24 cellular contexts compared by ENCODE assay signal in genomic region chr9:114359801-114360200, GRCh38. TPM values are rescaled to one million over a fixed set of nuclear protein-coding genes. Genes with fewer than 3 reads are reported as not detected.
DNase-seq lines count a peak whose midpoint lies in the region; ATAC-seq and TF ChIP-seq lines count a peak whose summit lies in the region.
"Had no signal": no experiment of that assay in that cellular context is flagged by ENCODE, and none has a peak within 500 bp of the region (broad histone marks: within the 10 kb centered on the region; RNA-seq: fewer than 3 reads in every experiment).

No MANE protein-coding gene starts in this region.

- no peak overlapping the region for H3K4me3 Mint-ChIP-seq in activated CD4-positive, alpha-beta T cell treated with anti-CD3 and anti-CD28 coated beads for 36 hours
- no peak overlapping the region for H3K4me3 Mint-ChIP-seq in CD8-positive, alpha-beta T cell
- H3K4me3 Mint-ChIP-seq in activated naive CD8-positive, alpha-beta T cell treated with anti-CD3 and anti-CD28 coated beads for 36 hours, result no peak overlapping the region
- H3K4me3 Mint-ChIP-seq in natural killer cell, result no peak overlapping the region
- H3K4me3 Mint-ChIP-seq in Calu3 (ENCODE audit: low read depth, unreplicated experiment), result no peak overlapping the region

- peaks cover 55% of the 10 kb centered on the region for H3K4me1 Mint-ChIP-seq in activated CD4-positive, alpha-beta T cell treated with anti-CD3 and anti-CD28 coated beads for 36 hours
- H3K4me1 Mint-ChIP-seq in CD8-positive, alpha-beta T cell (ENCODE audit: low read depth), result peaks cover 68% of the 10 kb centered on the region
- peaks cover 60% of the 10 kb centered on the region for H3K4me1 Mint-ChIP-seq in activated naive CD8-positive, alpha-beta T cell treated with anti-CD3 and anti-CD28 coated beads for 36 hours
- H3K4me1 Mint-ChIP-seq in natural killer cell (peaks cover 53 to 63% of the 10 kb centered on the region in 2 donors), Calu3 (ENCODE audit: low read depth, unreplicated experiment) (no peaks in the 10 kb centered on the region)

- CTCF ChIA-PET in activated CD4-positive, alpha-beta T cell treated with anti-CD3 and anti-CD28 coated beads for 36 hours (lab: Charles Lee), result no interaction called here
- CTCF ChIA-PET in CD8-positive, alpha-beta T cell (lab: Charles Lee), result no interaction called here
- CTCF ChIA-PET in Calu3 (lab: Charles Lee), result no interaction called here

- intact Hi-C loops in activated CD4-positive, alpha-beta T cell treated with anti-CD3 and anti-CD28 coated beads for 36 hours (cut with DNase I, micrococcal nuclease), result no loop called here
- intact Hi-C loops in CD8-positive, alpha-beta T cell (cut with DNase I, micrococcal nuclease), result no loop called here
- intact Hi-C loops in natural killer cell (cut with micrococcal nuclease), result loop anchor here (5.0 kb wide), 1 partner anchor 38 kb away; no protein-coding TSS in a partner anchor
- intact Hi-C loops in lower leg skin (cut with DNase I; ENCODE audit: low total_unique reads), result no loop called here
- intact Hi-C loops in Calu3 (cut with micrococcal nuclease; ENCODE audit: unreplicated experiment), result no loop called here

- no peaks in the 10 kb centered on the region for H3K27me3 ChIP-seq in CD8-positive, alpha-beta T cell (ENCODE audit: insufficient read depth, low read length)
- H3K27me3 ChIP-seq: foreskin keratinocyte had no signal

- H3K36me3 Mint-ChIP-seq in activated CD4-positive, alpha-beta T cell treated with anti-CD3 and anti-CD28 coated beads for 36 hours (ENCODE audit: low read depth), result peaks cover 89% of the 10 kb centered on the region
- H3K36me3 Mint-ChIP-seq in CD8-positive, alpha-beta T cell, result peaks cover 96% of the 10 kb centered on the region
- H3K36me3 Mint-ChIP-seq in activated naive CD8-positive, alpha-beta T cell treated with anti-CD3 and anti-CD28 coated beads for 36 hours, result peaks cover 63% of the 10 kb centered on the region
- H3K36me3 Mint-ChIP-seq in natural killer cell, result peaks cover 40% of the 10 kb centered on the region
- no peaks in the 10 kb centered on the region for H3K36me3 Mint-ChIP-seq in Calu3 (ENCODE audit: insufficient read depth, unreplicated experiment)

- ATAC-seq in activated CD4-positive, alpha-beta T cell treated with anti-CD3 and anti-CD28 coated beads for 36 hours, result no peak
- no peak for ATAC-seq in CD8-positive, alpha-beta T cell
- no peak for ATAC-seq in natural killer cell
- ATAC-seq: foreskin keratinocyte, left ventricle myocardium superior, mucosa of descending colon had no signal

- TF ChIP-seq CTCF in CD8-positive, alpha-beta T cell (IDR thresholded peaks at IDR 0.05), result no peak
- TF ChIP-seq CTCF in natural killer cell (IDR thresholded peaks at IDR 0.05) (no peak), lower leg skin (IDR thresholded peaks at IDR 0.05) (no peak), Calu3 (IDR thresholded peaks at IDR 0.05; ENCODE audit: unreplicated experiment) (no peak)

- POLR2A ChIA-PET in activated CD4-positive, alpha-beta T cell treated with anti-CD3 and anti-CD28 coated beads for 36 hours (lab: Charles Lee), result no interaction called here
- POLR2A ChIA-PET in CD8-positive, alpha-beta T cell (lab: Charles Lee), result interaction anchor here (1.3 to 16.8 kb wide), 2 partner anchors 12 to 24 kb away, joined by 3 to 535 read pairs; partner anchors contain the start of gene AKNA

- TF ChIP-seq POLR2A in lower leg skin (IDR thresholded peaks at IDR 0.05), result no peak

- peak overlapping the region; percentile 21 for H3K27ac ChIP-seq in CD8-positive, alpha-beta T cell (ENCODE audit: low read depth, low read length)
- H3K27ac ChIP-seq: epithelial cell of prostate, foreskin keratinocyte had no signal

- peaks cover 94% of the 10 kb centered on the region for H3K36me3 ChIP-seq in CD8-positive, alpha-beta T cell (ENCODE audit: insufficient read depth, low read length)

- peak overlapping the region; percentile 81 for H3K27ac Mint-ChIP-seq in activated CD4-positive, alpha-beta T cell treated with anti-CD3 and anti-CD28 coated beads for 36 hours
- H3K27ac Mint-ChIP-seq in CD8-positive, alpha-beta T cell, result peak overlapping the region; percentile 94
- peak overlapping the region; percentile 87 for H3K27ac Mint-ChIP-seq in activated naive CD8-positive, alpha-beta T cell treated with anti-CD3 and anti-CD28 coated beads for 36 hours
- H3K27ac Mint-ChIP-seq in natural killer cell (peak overlapping the region; percentile 79 to 82), Calu3 (ENCODE audit: unreplicated experiment) (no peak overlapping the region)

- peaks cover 53% of the 10 kb centered on the region for H3K4me1 ChIP-seq in CD8-positive, alpha-beta T cell (ENCODE audit: insufficient read depth, low read length)
- H3K4me1 ChIP-seq: foreskin keratinocyte had no signal

- no peaks in the 10 kb centered on the region for H3K9me3 ChIP-seq in CD8-positive, alpha-beta T cell (ENCODE audit: low read length)
- H3K9me3 ChIP-seq: mucosa of descending colon had no signal

- no peaks in the 10 kb centered on the region for H3K9me3 Mint-ChIP-seq in activated CD4-positive, alpha-beta T cell treated with anti-CD3 and anti-CD28 coated beads for 36 hours (ENCODE audit: low read depth)
- H3K9me3 Mint-ChIP-seq in CD8-positive, alpha-beta T cell, result no peaks in the 10 kb centered on the region
- no peaks in the 10 kb centered on the region for H3K9me3 Mint-ChIP-seq in activated naive CD8-positive, alpha-beta T cell treated with anti-CD3 and anti-CD28 coated beads for 36 hours
- H3K9me3 Mint-ChIP-seq in natural killer cell, result no peaks in the 10 kb centered on the region
- no peaks in the 10 kb centered on the region for H3K9me3 Mint-ChIP-seq in Calu3 (ENCODE audit: low read depth, unreplicated experiment)

- WGBS in lower leg skin, 2 donors, result 96 to 99% methylated on average over 7 of the region's 7 CpGs

- BruUV-seq in Calu3 (replicated peaks; lab: Mats Ljungman, UMichigan), result no TSS peak

- H3K27me3 Mint-ChIP-seq in activated CD4-positive, alpha-beta T cell treated with anti-CD3 and anti-CD28 coated beads for 36 hours, result no peaks in the 10 kb centered on the region
- no peaks in the 10 kb centered on the region for H3K27me3 Mint-ChIP-seq in CD8-positive, alpha-beta T cell (ENCODE audit: low read depth)
- H3K27me3 Mint-ChIP-seq in activated naive CD8-positive, alpha-beta T cell treated with anti-CD3 and anti-CD28 coated beads for 36 hours, result no peaks in the 10 kb centered on the region
- H3K27me3 Mint-ChIP-seq in natural killer cell (ENCODE audit: low read depth in 2 of 2) (no peaks in the 10 kb centered on the region), Calu3 (ENCODE audit: unreplicated experiment) (no peaks in the 10 kb centered on the region)

- DNase-seq in activated CD4-positive, alpha-beta T cell treated with anti-CD3 and anti-CD28 coated beads for 36 hours, result no peak
- no peak for DNase-seq in activated CD4-positive, alpha-beta T cell treated with anti-CD3 and anti-CD28 coated beads, Interleukin-2, amount 50 U/mL, for 1 hour
- DNase-seq in CD8-positive, alpha-beta T cell, result no peak
- DNase-seq in activated naive CD8-positive, alpha-beta T cell treated with anti-CD3 and anti-CD28 coated beads for 36 hours, result no peak
- no peak for DNase-seq in natural killer cell
- DNase-seq in lower leg skin (ENCODE audit: low spot score in 2 of 2), result no peak
- no peak for DNase-seq in Calu3
- no peak for DNase-seq in NOMO-1 (lab: John Stamatoyannopoulos, UW; ENCODE audit: unreplicated experiment in 2 of 2)
- DNase-seq: 8988T; activated CD4-positive, CD25-positive, alpha-beta regulatory T cell; activated CD8-positive, alpha-beta memory T cell treated with anti-CD3 and anti-CD28 coated beads, Interleukin-2, amount 50 U/mL, for 4 hours; cortex of kidney; foreskin keratinocyte; GDM1; left ventricle myocardium superior; mucosa of descending colon; NCI-H2107; NCI-H510A treated with DMSO at 0.1 percent for 48 hours; nucleus accumbens; stimulated activated CD4-positive, alpha-beta T cell treated with anti-CD3 and anti-CD28 coated beads, Interleukin-4, amount 100 ng/mL, for 1 hour had no signal

- no peak overlapping the region for H3K4me3 ChIP-seq in CD8-positive, alpha-beta T cell (ENCODE audit: low read depth, low read length)
- H3K4me3 ChIP-seq in lower leg skin (ENCODE audit: low read depth, poor library complexity, severe bottlenecking), result no peak overlapping the region
- H3K4me3 ChIP-seq: mucosa of descending colon, smooth muscle cell had no signal

RNA-seq across cellular contexts. Expression of gene AKNA, which starts 28.0 kb away (rescaled TPM):
- total RNA-seq in activated CD4-positive, alpha-beta T cell treated with anti-CD3 and anti-CD28 coated beads for 36 hours, result 100 to 1,000 TPM; 135 to 141 TPM
- 100 to 1,000 TPM; 249 to 269 TPM for total RNA-seq in CD8-positive, alpha-beta T cell
- total RNA-seq in activated naive CD8-positive, alpha-beta T cell treated with anti-CD3 and anti-CD28 coated beads for 36 hours, result 100 to 1,000 TPM; 129 to 130 TPM
- 100 to 1,000 TPM; 577 to 743 (median 676) TPM for total RNA-seq in natural killer cell
- 10 to 100 TPM in 1 of 4 donors, 1 to 10 TPM in 3; 6.4 to 13.2 (median 8.0) TPM for total RNA-seq in lower leg skin
- 3.9 and 5.8 TPM in 2 replicates for total RNA-seq in Calu3 (2022)

RNA-seq across cellular contexts. Expression of gene ORM2, which starts 30.1 kb away (rescaled TPM):
- total RNA-seq in activated CD4-positive, alpha-beta T cell treated with anti-CD3 and anti-CD28 coated beads for 36 hours, result not detected
- not detected for total RNA-seq in CD8-positive, alpha-beta T cell
- total RNA-seq in activated naive CD8-positive, alpha-beta T cell treated with anti-CD3 and anti-CD28 coated beads for 36 hours, result not detected
- total RNA-seq in natural killer cell (not detected), lower leg skin (not detected), Calu3 (2022) (not detected in 2 replicates)
- total RNA-seq: foreskin keratinocyte, left ventricle myocardium superior, renal cortical epithelial cell, SK-MEL-5, smooth muscle cell had no signal

RNA-seq across cellular contexts. Expression of gene ORM1, which starts 36.9 kb away (rescaled TPM):
- total RNA-seq in activated CD4-positive, alpha-beta T cell treated with anti-CD3 and anti-CD28 coated beads for 36 hours, result not detected
- total RNA-seq in CD8-positive, alpha-beta T cell, result not detected
- total RNA-seq in activated naive CD8-positive, alpha-beta T cell treated with anti-CD3 and anti-CD28 coated beads for 36 hours, result not detected
- under 1 TPM in 1 of 3 donors, not detected in 2; 1.00 TPM for total RNA-seq in natural killer cell
- not detected for total RNA-seq in lower leg skin
- total RNA-seq in Calu3 (2022), result not detected in 2 replicates
- total RNA-seq: foreskin keratinocyte, left ventricle myocardium superior, renal cortical epithelial cell, SK-MEL-5, smooth muscle cell had no signal

Comparison
In these comparisons a context has a peak if more than half of its experiments do, and no peak if none do; other contexts are left out.
1. RNA of gene AKNA, which starts 28.0 kb away (total RNA-seq): 577 to 743 TPM in natural killer cell, 249 to 269 TPM in CD8-positive, alpha-beta T cell, 135 to 141 TPM in activated CD4-positive, alpha-beta T cell treated with anti-CD3 and anti-CD28 coated beads for 36 hours and 129 to 130 TPM in activated naive CD8-positive, alpha-beta T cell treated with anti-CD3 and anti-CD28 coated beads for 36 hours; 6.4 to 13.2 TPM in lower leg skin and 3.9 to 5.8 TPM in Calu3; every median in the first group is over 4 times any median in the second.